In genomic region chr1:198934414-198934813, GRCh38 we compare ENCODE assay signal across 9 cellular contexts.
DNase-seq lines count a peak whose midpoint lies in the region; ATAC-seq and TF ChIP-seq lines count a peak whose summit lies in the region.
"Had no signal": no experiment of that assay in that cellular context is flagged by ENCODE, and none has a peak within 500 bp of the region (broad histone marks: within the 10 kb centered on the region; RNA-seq: fewer than 3 reads in every experiment).

No MANE protein-coding gene starts in this region.

- H3K4me1 ChIP-seq in BLaER1 (peaks cover 31% of the 10 kb centered on the region), Loucy (ENCODE audit: insufficient read depth, low read length, poor library complexity, severe bottlenecking) (peaks cover 21% of the 10 kb centered on the region), neutrophil (ENCODE audit: control insufficient read depth in 1 of 2, insufficient read depth in 1 of 2, low read depth in 1 of 2, low read length in 1 of 2) (peaks cover 60 to 69% of the 10 kb centered on the region in 2 experiments)

- H3K27me3 ChIP-seq in BLaER1 = no peaks in the 10 kb centered on the region
- H3K27me3 ChIP-seq in Loucy (ENCODE audit: insufficient read depth, low read length, poor library complexity, severe bottlenecking) = peaks cover 47% of the 10 kb centered on the region
- no peaks in the 10 kb centered on the region for H3K27me3 ChIP-seq in neutrophil

- H2AFZ ChIP-seq in Loucy (ENCODE audit: low read length) = no peak overlapping the region

- H4K20me1 ChIP-seq in BLaER1 (peaks cover 6% of the 10 kb centered on the region), Loucy (ENCODE audit: insufficient read depth, low read length, poor library complexity, severe bottlenecking) (peaks cover 55% of the 10 kb centered on the region)

- peaks cover 100% of the 10 kb centered on the region for H3K79me2 ChIP-seq in Loucy (ENCODE audit: insufficient read depth, low read length)

- no peak for DNase-seq in coronary artery (ENCODE audit: low spot score)
- DNase-seq in ureter (ENCODE audit: low spot score) = no peak
- DNase-seq in NCI-H1092 (lab: John Stamatoyannopoulos, UW) = no peak
- no peak for DNase-seq in activated CD4-positive, alpha-beta T cell treated with anti-CD3 and anti-CD28 coated beads for 4 hours

- ATAC-seq in GM21381 (IDR thresholded peaks at IDR 0.05; ENCODE audit: unreplicated experiment) = no peak

- no peaks in the 10 kb centered on the region for H3K9me2 ChIP-seq in Loucy (replicated peaks; ENCODE audit: low read depth, low read length)

- H3K9ac ChIP-seq in BLaER1 (peak overlapping the region; percentile 95), Loucy (ENCODE audit: low read depth, low read length, poor library complexity, severe bottlenecking) (peak overlapping the region; percentile 99)

- no peaks in the 10 kb centered on the region for H3K9me3 ChIP-seq in BLaER1
- H3K9me3 ChIP-seq in Loucy (ENCODE audit: insufficient read depth, low read depth, low read length) = no peaks in the 10 kb centered on the region
- no peaks in the 10 kb centered on the region for H3K9me3 ChIP-seq in neutrophil
- H3K9me3 ChIP-seq: mucosa of descending colon had no signal

- peak overlapping the region; percentile 95 for H3K27ac ChIP-seq in BLaER1
- H3K27ac ChIP-seq in coronary artery = no peak overlapping the region
- H3K27ac ChIP-seq in neutrophil = no peak overlapping the region

- H3K36me3 ChIP-seq in BLaER1 (no peaks in the 10 kb centered on the region), Loucy (ENCODE audit: insufficient read depth, low read length) (peaks cover 43% of the 10 kb centered on the region), neutrophil (no peaks in the 10 kb centered on the region)

- peak overlapping the region; percentile 84 for H3K4me3 ChIP-seq in BLaER1
- peak overlapping the region; percentile 96 for H3K4me3 ChIP-seq in Loucy (ENCODE audit: low read length, poor library complexity, severe bottlenecking)
- peak overlapping the region; percentile 77 for H3K4me3 ChIP-seq in coronary artery
- peak overlapping the region; percentile 11 to 21 for H3K4me3 ChIP-seq in neutrophil (ENCODE audit: low read depth in 1 of 2, low read length in 1 of 2)
- H3K4me3 ChIP-seq: mucosa of descending colon had no signal

- H3F3A ChIP-seq in Loucy (ENCODE audit: low read depth) = peaks cover 29% of the 10 kb centered on the region

- no peak for TF ChIP-seq CTCF in Loucy (conservative IDR thresholded peaks at IDR 0.05; ENCODE audit: low read length)
- no peak for TF ChIP-seq CTCF in coronary artery (IDR thresholded peaks at IDR 0.05)
- no peak for TF ChIP-seq CTCF in neutrophil (IDR thresholded peaks at IDR 0.05)

- H3K4me2 ChIP-seq in BLaER1 = peak overlapping the region; percentile 98
- H3K4me2 ChIP-seq in Loucy (ENCODE audit: low read depth, low read length, poor library complexity, severe bottlenecking) = peak overlapping the region; percentile 84

Comparison
In these comparisons a context has a peak if more than half of its experiments do, and no peak if none do; other contexts are left out.
1. H3K4me3 ChIP-seq: peak in every context shown above with its lines; median percentile 96 in Loucy; 84 in BLaER1; 77 in coronary artery; 16 in neutrophil.